8 cellular contexts compared by ENCODE assay signal in the genomic region with DNA sequence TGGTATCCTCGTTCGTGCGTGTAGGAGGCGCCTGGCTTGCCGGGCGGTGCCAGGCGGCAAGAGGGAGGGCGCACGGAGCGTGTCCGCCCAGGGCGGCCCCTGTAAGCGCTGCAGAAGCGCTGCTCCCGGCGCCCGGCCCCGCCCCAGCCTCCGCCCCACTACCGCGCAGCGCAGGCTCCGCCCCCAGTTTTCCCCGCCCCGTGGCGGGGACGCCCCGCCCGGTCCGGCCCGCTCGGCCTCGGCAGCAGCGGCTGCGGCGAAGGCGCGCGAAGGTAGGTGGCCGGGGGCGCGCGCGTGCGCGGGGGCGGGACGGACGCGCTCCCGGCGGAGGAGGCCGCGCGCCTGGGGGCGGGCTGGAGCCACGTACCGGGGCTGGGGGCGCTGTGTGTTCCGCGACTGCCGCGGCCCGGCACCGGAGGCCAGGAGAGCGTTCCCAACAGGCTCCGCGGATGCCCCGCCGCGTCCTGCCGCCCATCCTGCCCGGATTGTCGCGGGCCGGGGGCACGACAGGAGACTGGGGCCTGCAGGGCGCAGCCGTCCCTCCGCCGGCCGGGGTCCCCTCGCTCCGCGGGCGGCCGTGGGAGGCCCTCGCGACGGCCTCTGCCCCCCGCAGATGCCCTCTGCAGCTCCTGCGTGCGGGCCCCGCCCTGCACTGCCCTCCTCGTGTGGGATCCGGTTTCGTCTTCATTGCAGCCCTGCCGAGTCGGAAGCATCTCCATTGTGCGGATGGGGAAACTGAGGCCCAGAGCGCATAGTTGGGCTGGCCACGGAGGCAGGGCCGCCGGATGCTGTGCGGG. TPM values are rescaled to one million over a fixed set of nuclear protein-coding genes. Genes with fewer than 3 reads are reported as not detected.
DNase-seq lines count a peak whose midpoint lies in the region; ATAC-seq lines count a peak whose summit lies in the region.

No MANE protein-coding gene starts in this region.

- H3K27ac Mint-ChIP-seq in CD4-positive, alpha-beta memory T cell = peak overlapping the region; percentile 66 to 93 (median 89)

- H2BK15ac ChIP-seq in mesenchymal stem cell (ENCODE audit: low read depth, poor library complexity, severe bottlenecking) = peak overlapping the region; percentile 67

- DNase-seq in CD4-positive, alpha-beta memory T cell = peak; percentile 88 to 93 (median 90)
- DNase-seq in HT1080 (ENCODE audit: low read depth) (peak; percentile 95), mesenchymal stem cell (peak; percentile 89)
- peak; percentile 78 for DNase-seq in NK-92 treated with Interleukin-12 subunit alpha and Interleukin-12 subunit beta, amount 100 ng/mL, for 24 hours (lab: John Stamatoyannopoulos, UW)
- peak; percentile 87 to 93 for DNase-seq in activated CD8-positive, alpha-beta memory T cell treated with anti-CD3 and anti-CD28 coated beads for 4 hours (ENCODE audit: low read depth in 2 of 2)
- peak; percentile 90 to 94 (median 94) for DNase-seq in effector memory CD4-positive, alpha-beta T cell
- peak; percentile 91 for DNase-seq in stimulated activated CD8-positive, alpha-beta memory T cell treated with anti-CD3 and anti-CD28 coated beads, Interleukin-12 subunit alpha, Interleukin-12 subunit beta, amount 100 ng/mL, for 24 hours (ENCODE audit: extremely low read depth)

- H3K9me3 ChIP-seq in CD4-positive, alpha-beta memory T cell (ENCODE audit: control insufficient read depth in 1 of 2, low read length in 2 of 2) = no peaks in the 10 kb centered on the region
- H3K9me3 ChIP-seq in effector memory CD4-positive, alpha-beta T cell (ENCODE audit: control insufficient read depth, low read length) = no peaks in the 10 kb centered on the region
- no peaks in the 10 kb centered on the region for H3K9me3 ChIP-seq in mesenchymal stem cell (ENCODE audit: control insufficient read depth, low read length)

- H3K4me1 Mint-ChIP-seq in CD4-positive, alpha-beta memory T cell = peaks cover 5 to 53% (median 37%) of the 10 kb centered on the region in 4 donors

- H3K4ac ChIP-seq in mesenchymal stem cell (ENCODE audit: low read depth in 1 of 2, low read length in 2 of 2) = peak overlapping the region; percentile 95 to 96

- H4K91ac ChIP-seq in mesenchymal stem cell (ENCODE audit: low read length) = peak overlapping the region; percentile 93

- WGBS in mesenchymal stem cell = under 1% methylated on average over 56 of the region's 105 CpGs

- H3K27ac ChIP-seq in CD4-positive, alpha-beta memory T cell (ENCODE audit: low read depth, low read length) = peak overlapping the region; percentile 67
- peak overlapping the region; percentile 57 for H3K27ac ChIP-seq in effector memory CD4-positive, alpha-beta T cell (ENCODE audit: insufficient read depth, low read length, poor library complexity, severe bottlenecking)
- H3K27ac ChIP-seq in mesenchymal stem cell (ENCODE audit: low read length, poor library complexity, severe bottlenecking) = no peak overlapping the region

- H3K4me2 ChIP-seq in mesenchymal stem cell (ENCODE audit: low read length, poor library complexity, severe bottlenecking) = peak overlapping the region; percentile 97

- H2BK120ac ChIP-seq in mesenchymal stem cell (ENCODE audit: low read depth, low read length) = peak overlapping the region; percentile 85

- no peaks in the 10 kb centered on the region for H3K9me3 Mint-ChIP-seq in CD4-positive, alpha-beta memory T cell

- peaks cover 6% of the 10 kb centered on the region for H3K79me1 ChIP-seq in mesenchymal stem cell (replicated peaks; ENCODE audit: low read length, poor library complexity, severe bottlenecking)

- peak overlapping the region; percentile 96 for H2AFZ ChIP-seq in mesenchymal stem cell (ENCODE audit: low read depth, low read length)

- H3K4me1 ChIP-seq in CD4-positive, alpha-beta memory T cell (ENCODE audit: insufficient read depth, low read length) = peaks cover 27% of the 10 kb centered on the region
- H3K4me1 ChIP-seq in effector memory CD4-positive, alpha-beta T cell (ENCODE audit: control insufficient read depth, insufficient read depth, low read length, poor library complexity, severe bottlenecking) = peaks cover 7% of the 10 kb centered on the region
- H3K4me1 ChIP-seq in mesenchymal stem cell (ENCODE audit: control insufficient read depth, insufficient read depth, low read depth, low read length) = peaks cover 9% of the 10 kb centered on the region

- H3K18ac ChIP-seq in mesenchymal stem cell (ENCODE audit: low read depth in 1 of 2, low read length in 2 of 2) = peak overlapping the region; percentile 92 to 96

- peak overlapping the region in 1 of 2 experiments; percentile 87 for H3K14ac ChIP-seq in mesenchymal stem cell (ENCODE audit: low read length in 2 of 2)

- peak overlapping the region; percentile 99 for H4K8ac ChIP-seq in mesenchymal stem cell (ENCODE audit: low read length)

- POLR2A ChIA-PET in CD4-positive, alpha-beta memory T cell (lab: Charles Lee; ENCODE audit: partially characterized antibody) = interaction anchor here (0.6 to 4.0 kb wide), 6 partner anchors 10 to 400 kb away, joined by 3 to 67 read pairs (median 5); partner anchors contain the start of gene RNU1-1

- no peaks in the 10 kb centered on the region for H3K36me3 ChIP-seq in CD4-positive, alpha-beta memory T cell (ENCODE audit: insufficient read depth, low read length)
- no peaks in the 10 kb centered on the region for H3K36me3 ChIP-seq in effector memory CD4-positive, alpha-beta T cell (ENCODE audit: control insufficient read depth, insufficient read depth, low read length)
- H3K36me3 ChIP-seq in mesenchymal stem cell (ENCODE audit: control insufficient read depth in 1 of 2, insufficient read depth in 2 of 2, low read depth in 1 of 2, low read length in 2 of 2) = no peaks in the 10 kb centered on the region

- no peak overlapping the region for H2BK12ac ChIP-seq in mesenchymal stem cell (ENCODE audit: low read length in 2 of 2)

- no peak overlapping the region for H2AK5ac ChIP-seq in mesenchymal stem cell (ENCODE audit: low read length, severe bottlenecking)

- H3K4me3 Mint-ChIP-seq in CD4-positive, alpha-beta memory T cell = peak overlapping the region; percentile 85 to 92 (median 89)

- intact Hi-C loops in CD4-positive, alpha-beta memory T cell (cut with micrococcal nuclease) = loop anchor here (1.0 to 5.0 kb wide), 3 partner anchors 10 to 138 kb away; partner anchors contain the start of gene SDHB

- H3K23ac ChIP-seq in mesenchymal stem cell (ENCODE audit: low read length in 2 of 2) = peak overlapping the region; percentile 79 to 85

- CTCF ChIA-PET in CD4-positive, alpha-beta memory T cell (lab: Charles Lee; ENCODE audit: partially characterized antibody) = no interaction called here

- H3K9ac ChIP-seq in mesenchymal stem cell (ENCODE audit: low read length) = peak overlapping the region; percentile 89

- peak overlapping the region; percentile 17 to 80 for H3K4me3 ChIP-seq in CD4-positive, alpha-beta memory T cell (ENCODE audit: low read length in 2 of 2)
- peak overlapping the region; percentile 67 for H3K4me3 ChIP-seq in effector memory CD4-positive, alpha-beta T cell (ENCODE audit: insufficient read depth, low read depth, low read length, poor library complexity, severe bottlenecking)
- peak overlapping the region; percentile 75 to 86 for H3K4me3 ChIP-seq in mesenchymal stem cell (ENCODE audit: insufficient read depth in 1 of 2, low read depth in 1 of 2, low read length in 2 of 2)

- no peaks in the 10 kb centered on the region for H3K27me3 ChIP-seq in CD4-positive, alpha-beta memory T cell (ENCODE audit: insufficient read depth, low read length)
- H3K27me3 ChIP-seq in effector memory CD4-positive, alpha-beta T cell (replicated peaks; ENCODE audit: control insufficient read depth, insufficient read depth, low read length, poor library complexity, severe bottlenecking) = no peaks in the 10 kb centered on the region
- H3K27me3 ChIP-seq in mesenchymal stem cell (ENCODE audit: control insufficient read depth in 1 of 2, insufficient read depth in 1 of 2, low read length in 2 of 2) = peaks cover 0 to 2% of the 10 kb centered on the region in 2 experiments

- no peaks in the 10 kb centered on the region for H3K36me3 Mint-ChIP-seq in CD4-positive, alpha-beta memory T cell

- H2BK5ac ChIP-seq in mesenchymal stem cell (ENCODE audit: low read depth, low read length, poor library complexity, severe bottlenecking) = no peak overlapping the region

- ATAC-seq in GM19468 (IDR thresholded peaks at IDR 0.05; ENCODE audit: extremely low read depth, unreplicated experiment) = peak; percentile 81

- H3K27me3 Mint-ChIP-seq in CD4-positive, alpha-beta memory T cell = no peaks in the 10 kb centered on the region

RNA-seq across cellular contexts. Expression of gene CROCC, which starts 7.7 kb away (rescaled TPM):
- 10 to 100 TPM; 84.9 to 91.7 TPM for total RNA-seq in CD4-positive, alpha-beta memory T cell
- 1 to 10 TPM in 1 of 2 donors, under 1 TPM in 1; 0.77 to 8.4 TPM for polyA plus RNA-seq in CD4-positive, alpha-beta memory T cell
- total RNA-seq in HT1080 (2014; rRNA removed; shearing (Covaris generic)) = 13.2 and 14.3 TPM in 2 replicates
- polyA plus RNA-seq in HT1080 (2015; cell fraction: cytosol; rRNA removed) = 4.6 and 6.9 TPM in 2 replicates
- polyA plus RNA-seq in HT1080 (2015; cell fraction: nucleus; rRNA removed) = 45.3 and 49.2 TPM in 2 replicates
- 7.4 TPM for polyA plus RNA-seq in mesenchymal stem cell (2013, experiment 1 of 2)
- 6.9 TPM for polyA plus RNA-seq in mesenchymal stem cell (2013, experiment 2 of 2)

RNA-seq across cellular contexts. Expression of gene RNU1-2, which starts 18.3 kb away (rescaled TPM):
- total RNA-seq in CD4-positive, alpha-beta memory T cell = 1,000 to 10,000 TPM; 3,010 to 3,866 TPM
- polyA plus RNA-seq in CD4-positive, alpha-beta memory T cell = not detected
- under 0.01 TPM in 1 of 2 replicates, not detected in the other for total RNA-seq in HT1080 (2014; rRNA removed; shearing (Covaris generic))
- polyA plus RNA-seq in HT1080 (2015; cell fraction: cytosol; rRNA removed) = not detected in 2 replicates
- polyA plus RNA-seq in HT1080 (2015; cell fraction: nucleus; rRNA removed) = not detected in 2 replicates
- not detected for polyA plus RNA-seq in mesenchymal stem cell (2013, experiment 1 of 2)
- polyA plus RNA-seq in mesenchymal stem cell (2013, experiment 2 of 2) = not detected

Comparison
In these comparisons a context has a peak if more than half of its experiments do, and no peak if none do; other contexts are left out.
1. RNA of gene RNU1-2, which starts 18.3 kb away (total RNA-seq): 3,010 to 3,866 TPM in CD4-positive, alpha-beta memory T cell; under 0.01 TPM in HT1080; every median in the first group is over 1,000 times any median in the second.
2. Peak in every context shown above with its lines, with median percentiles within 50 percentile points of each other: DNase-seq and H3K4me3 ChIP-seq.